14 cellular contexts compared by ENCODE assay signal in genomic region chr5:33235824-33236223, GRCh38.
DNase-seq lines count a peak whose midpoint lies in the region; ATAC-seq and TF ChIP-seq lines count a peak whose summit lies in the region.
"Had no signal": no experiment of that assay in that cellular context is flagged by ENCODE, and none has a peak within 500 bp of the region (broad histone marks: within the 10 kb centered on the region; RNA-seq: fewer than 3 reads in every experiment).

No MANE protein-coding gene starts in this region.

- H3K36me3 ChIP-seq in KMS-11 (ENCODE audit: insufficient read depth) = no peaks in the 10 kb centered on the region
- H3K36me3 ChIP-seq: neutrophil, uterus had no signal

- peaks cover 25% of the 10 kb centered on the region for H3K4me1 ChIP-seq in KMS-11 (ENCODE audit: low read depth, poor library complexity, severe bottlenecking)
- H3K4me1 ChIP-seq: uterus had no signal

- no peak for DNase-seq in activated naive CD8-positive, alpha-beta T cell treated with anti-CD3 and anti-CD28 coated beads, Interleukin-2, amount 10 ng/mL, durations not matched to agents 7 days and 5 days
- DNase-seq in activated naive CD8-positive, alpha-beta T cell treated with anti-CD3 and anti-CD28 coated beads for 36 hours = no peak
- DNase-seq in stimulated activated naive CD8-positive, alpha-beta T cell treated with anti-CD3 and anti-CD28 coated beads, Interleukin-15, amount 100 ng/mL, for 72 hours = no peak
- DNase-seq in NCI-H2171 treated with DMSO at 0.1 percent for 48 hours (lab: John Stamatoyannopoulos, UW) = no peak
- DNase-seq in pons (ENCODE audit: low spot score) = no peak
- DNase-seq: aorta; effector CD4-positive, alpha-beta T cell; GDM1; glutamatergic neuron; uterus had no signal

- H3K4me3 Mint-ChIP-seq in activated naive CD8-positive, alpha-beta T cell treated with anti-CD3 and anti-CD28 coated beads, Interleukin-2, amount 10 ng/mL, durations not matched to agents 7 days and 5 days = peak overlapping the region; percentile 21
- no peak overlapping the region for H3K4me3 Mint-ChIP-seq in activated naive CD8-positive, alpha-beta T cell treated with anti-CD3 and anti-CD28 coated beads for 36 hours
- no peak overlapping the region for H3K4me3 Mint-ChIP-seq in stimulated activated naive CD8-positive, alpha-beta T cell treated with anti-CD3 and anti-CD28 coated beads, Interleukin-15, amount 100 ng/mL, for 72 hours

- no peaks in the 10 kb centered on the region for H3K79me2 ChIP-seq in KMS-11 (ENCODE audit: insufficient read depth, low read depth)

- no peaks in the 10 kb centered on the region for H3K27me3 Mint-ChIP-seq in activated naive CD8-positive, alpha-beta T cell treated with anti-CD3 and anti-CD28 coated beads, Interleukin-2, amount 10 ng/mL, durations not matched to agents 7 days and 5 days
- no peaks in the 10 kb centered on the region for H3K27me3 Mint-ChIP-seq in activated naive CD8-positive, alpha-beta T cell treated with anti-CD3 and anti-CD28 coated beads for 36 hours
- H3K27me3 Mint-ChIP-seq in stimulated activated naive CD8-positive, alpha-beta T cell treated with anti-CD3 and anti-CD28 coated beads, Interleukin-15, amount 100 ng/mL, for 72 hours = no peaks in the 10 kb centered on the region

- no peaks in the 10 kb centered on the region for H3K36me3 Mint-ChIP-seq in activated naive CD8-positive, alpha-beta T cell treated with anti-CD3 and anti-CD28 coated beads, Interleukin-2, amount 10 ng/mL, durations not matched to agents 7 days and 5 days
- no peaks in the 10 kb centered on the region for H3K36me3 Mint-ChIP-seq in activated naive CD8-positive, alpha-beta T cell treated with anti-CD3 and anti-CD28 coated beads for 36 hours

- POLR2A ChIA-PET in activated naive CD8-positive, alpha-beta T cell treated with anti-CD3 and anti-CD28 coated beads, Interleukin-2, amount 10 ng/mL, durations not matched to agents 7 days and 5 days (lab: Charles Lee) = no interaction called here

- H2AFZ ChIP-seq in KMS-11 (ENCODE audit: low read depth) = no peak overlapping the region; the same call in 1 of the 2 replicates

- no peak overlapping the region for H3K27ac ChIP-seq in KMS-11
- H3K27ac ChIP-seq: neutrophil, uterus had no signal

- peak overlapping the region; percentile 30; the same call in 1 of the 2 replicates for H3K4me2 ChIP-seq in KMS-11

- no peaks in the 10 kb centered on the region for H3K9me3 Mint-ChIP-seq in activated naive CD8-positive, alpha-beta T cell treated with anti-CD3 and anti-CD28 coated beads, Interleukin-2, amount 10 ng/mL, durations not matched to agents 7 days and 5 days
- no peaks in the 10 kb centered on the region for H3K9me3 Mint-ChIP-seq in activated naive CD8-positive, alpha-beta T cell treated with anti-CD3 and anti-CD28 coated beads for 36 hours
- no peaks in the 10 kb centered on the region for H3K9me3 Mint-ChIP-seq in stimulated activated naive CD8-positive, alpha-beta T cell treated with anti-CD3 and anti-CD28 coated beads, Interleukin-15, amount 100 ng/mL, for 72 hours

- ATAC-seq in activated naive CD8-positive, alpha-beta T cell treated with anti-CD3 and anti-CD28 coated beads, Interleukin-2, amount 10 ng/mL, durations not matched to agents 7 days and 5 days (ENCODE audit: low read depth) = peak; percentile 97
- ATAC-seq in HG02610 (IDR thresholded peaks at IDR 0.05; ENCODE audit: unreplicated experiment) (peak; percentile 72), GM19455 (IDR thresholded peaks at IDR 0.05; ENCODE audit: unreplicated experiment) (no peak)
- peak; percentile 52 for ATAC-seq in stimulated activated naive CD8-positive, alpha-beta T cell treated with anti-CD3 and anti-CD28 coated beads, Interleukin-15, amount 100 ng/mL, for 72 hours

- no peak overlapping the region for H3K4me3 ChIP-seq in KMS-11 (IDR thresholded peaks at IDR 0.05; ENCODE audit: insufficient read depth, low read depth, low read length)
- H3K4me3 ChIP-seq: uterus had no signal

- peaks cover 16% of the 10 kb centered on the region for H3K4me1 Mint-ChIP-seq in activated naive CD8-positive, alpha-beta T cell treated with anti-CD3 and anti-CD28 coated beads, Interleukin-2, amount 10 ng/mL, durations not matched to agents 7 days and 5 days
- peaks cover 11% of the 10 kb centered on the region for H3K4me1 Mint-ChIP-seq in activated naive CD8-positive, alpha-beta T cell treated with anti-CD3 and anti-CD28 coated beads for 36 hours
- H3K4me1 Mint-ChIP-seq in stimulated activated naive CD8-positive, alpha-beta T cell treated with anti-CD3 and anti-CD28 coated beads, Interleukin-15, amount 100 ng/mL, for 72 hours = peaks cover 16% of the 10 kb centered on the region

- TF ChIP-seq CTCF in KMS-11 (conservative IDR thresholded peaks at IDR 0.05; ENCODE audit: low read depth, low read length) = no peak

- peak overlapping the region; percentile 66 for H3K27ac Mint-ChIP-seq in activated naive CD8-positive, alpha-beta T cell treated with anti-CD3 and anti-CD28 coated beads, Interleukin-2, amount 10 ng/mL, durations not matched to agents 7 days and 5 days
- no peak overlapping the region for H3K27ac Mint-ChIP-seq in activated naive CD8-positive, alpha-beta T cell treated with anti-CD3 and anti-CD28 coated beads for 36 hours
- H3K27ac Mint-ChIP-seq in stimulated activated naive CD8-positive, alpha-beta T cell treated with anti-CD3 and anti-CD28 coated beads, Interleukin-15, amount 100 ng/mL, for 72 hours = no peak overlapping the region

- no peak overlapping the region for H3K9ac ChIP-seq in KMS-11

- no peaks in the 10 kb centered on the region for H3K27me3 ChIP-seq in KMS-11 (ENCODE audit: insufficient read depth, low read depth)
- H3K27me3 ChIP-seq: neutrophil, uterus had no signal

- H4K20me1 ChIP-seq in KMS-11 (ENCODE audit: insufficient read depth) = no peaks in the 10 kb centered on the region
